15 cellular contexts compared by ENCODE assay signal in genomic region chr7:22387583-22387982, GRCh38. TPM values are rescaled to one million over a fixed set of nuclear protein-coding genes. Genes with fewer than 3 reads are reported as not detected.
DNase-seq lines count a peak whose midpoint lies in the region; ATAC-seq and TF ChIP-seq lines count a peak whose summit lies in the region.
"Had no signal": no experiment of that assay in that cellular context is flagged by ENCODE, and none has a peak within 500 bp of the region (broad histone marks: within the 10 kb centered on the region; RNA-seq: fewer than 3 reads in every experiment).

No MANE protein-coding gene starts in this region.

- intact Hi-C loops in Right ventricle myocardium inferior (cut with DNase I) (no loop called here), Right ventricle myocardium superior (cut with DNase I) (no loop called here), head of caudate nucleus (cut with DNase I) (no loop called here), testis (cut with DNase I; ENCODE audit: low total_unique reads) (no loop called here)

- H3K36me3 ChIP-seq in testis (ENCODE audit: low read depth, missing control alignments): no peaks in the 10 kb centered on the region
- H3K36me3 ChIP-seq: thoracic aorta had no signal

- TF ChIP-seq CTCF in astrocyte of the spinal cord (IDR thresholded peaks at IDR 0.05; ENCODE audit: low read depth, low read length): no peak
- no peak for TF ChIP-seq CTCF in testis (IDR thresholded peaks at IDR 0.05)

- H3K4me1 ChIP-seq in testis: peaks cover 6% of the 10 kb centered on the region

- H3K4me3 ChIP-seq in astrocyte of the spinal cord (ENCODE audit: low read depth, low read length): no peak overlapping the region
- no peak overlapping the region for H3K4me3 ChIP-seq in testis
- H3K4me3 ChIP-seq: skin epidermis, thoracic aorta had no signal

- H3K9me3 ChIP-seq in testis: no peaks in the 10 kb centered on the region
- H3K9me3 ChIP-seq: thoracic aorta had no signal

- no peaks in the 10 kb centered on the region for H3K27me3 ChIP-seq in testis

- no peak for DNase-seq in Right ventricle myocardium inferior (ENCODE audit: missing footprints)
- no peak for DNase-seq in Right ventricle myocardium superior
- peak; percentile 73 for DNase-seq in astrocyte of the spinal cord (ENCODE audit: low read depth, low spot score)
- peak in 41 of 42 donors; percentile 18 to 93 (median 66) for DNase-seq in head of caudate nucleus
- DNase-seq in testis: peak; percentile 64
- DNase-seq in NCI-H146 treated with DMSO at 0.1 percent for 48 hours (lab: John Stamatoyannopoulos, UW; ENCODE audit: unreplicated experiment): no peak
- DNase-seq: natural killer cell, NCI-H1417, OCI-M1 had no signal

- peak overlapping the region in 1 of 2 donors; percentile 62 for H3K27ac ChIP-seq in testis
- H3K27ac ChIP-seq: 22Rv1, skin epidermis, thoracic aorta had no signal

- TF ChIP-seq POLR2A in testis (IDR thresholded peaks at IDR 0.05): no peak

- in situ Hi-C loops in astrocyte of the spinal cord (cut with HindIII; ENCODE audit: low sequenced_read_pairs): no loop called here

- ATAC-seq in Right ventricle myocardium inferior (peak; percentile 39), Right ventricle myocardium superior (ENCODE audit: poor library complexity) (no peak), GM21737 (IDR thresholded peaks at IDR 0.05; ENCODE audit: unreplicated experiment) (no peak)
- no peak for ATAC-seq in activated CD4-positive, CD25-positive, alpha-beta regulatory T cell treated with anti-CD3 and anti-CD28 coated beads, Interleukin-2, amount 50 U/mL, for 24 hours
- ATAC-seq: HepG2, natural killer cell had no signal

- WGBS in testis, 2 donors: 39 to 56% methylated on average over 4 of the region's 4 CpGs

RNA-seq across cellular contexts. Expression of gene RAPGEF5, which starts 30.6 kb away (rescaled TPM):
- total RNA-seq in Right ventricle myocardium inferior (9.4 TPM), Right ventricle myocardium superior (11.1 TPM), testis (10 to 100 TPM; 63.8 to 67.5 TPM)
- polyA plus RNA-seq in testis (ENCODE audit: insufficient read depth, low read depth, low replicate concordance): 16.8 TPM

Comparison
In these comparisons a context has a peak if more than half of its experiments do, and no peak if none do; other contexts are left out.
1. DNase-seq: peak in astrocyte of the spinal cord (single experiment), head of caudate nucleus (41 of 42) and testis (single experiment); none in Right ventricle myocardium inferior (single experiment), Right ventricle myocardium superior (single experiment) and NCI-H146 treated with DMSO at 0.1 percent for 48 hours (single experiment).